ENCODE assay signal across 22 cellular contexts in genomic region chr1:9634582-9634981, GRCh38.
"Had no signal": no experiment of that assay in that cellular context is flagged by ENCODE, and none has a peak within 500 bp of the region (broad histone marks: within the 10 kb centered on the region; RNA-seq: fewer than 3 reads in every experiment).

No MANE protein-coding gene starts in this region.

- FAIRE-seq: endothelial cell of umbilical vein, TTC549 had no signal

- H3K9me3 ChIP-seq: esophagus squamous epithelium, left ventricle myocardium inferior, mucosa of descending colon, suprapubic skin had no signal

- H3K36me3 ChIP-seq: brain microvascular endothelial cell, esophagus squamous epithelium, left ventricle myocardium inferior, suprapubic skin had no signal

- H3K9me3 Mint-ChIP-seq: activated CD4-positive, alpha-beta memory T cell treated with anti-CD3 and anti-CD28 coated beads for 36 hours; activated naive CD4-positive, alpha-beta T cell treated with anti-CD3 and anti-CD28 coated beads, Interleukin-2, amount 10 ng/mL, durations not matched to agents 7 days and 5 days; central memory CD8-positive, alpha-beta T cell; memory B cell; natural killer cell treated with Interleukin-12 subunit alpha and Interleukin-12 subunit beta and Interleukin-15 and Interleukin-18, amount 100 ng/mL, for 72 hours; type B pancreatic cell had no signal

- H3K36me3 Mint-ChIP-seq: type B pancreatic cell had no signal

- DNase-seq: activated CD4-positive, alpha-beta memory T cell treated with anti-CD3 and anti-CD28 coated beads for 36 hours; activated CD4-positive, CD25-positive, alpha-beta regulatory T cell; activated naive CD4-positive, alpha-beta T cell treated with anti-CD3 and anti-CD28 coated beads, Interleukin-2, amount 10 ng/mL, durations not matched to agents 7 days and 5 days; brain microvascular endothelial cell; effector CD4-positive, alpha-beta T cell; esophagus squamous epithelium; glutamatergic neuron; hypothalamus; left ventricle myocardium inferior; mucosa of descending colon; SIG-M5; stimulated activated CD4-positive, alpha-beta T cell treated with anti-CD3 and anti-CD28 coated beads, Interleukin-2, amount 100 ng/mL, for 48 hours; stimulated activated naive CD4-positive, alpha-beta T cell had no signal

- H3K27ac ChIP-seq: brain microvascular endothelial cell, coronary artery, esophagus squamous epithelium, left ventricle myocardium inferior, suprapubic skin had no signal

- H3K4me3 ChIP-seq: coronary artery, esophagus squamous epithelium, left ventricle myocardium inferior, mucosa of descending colon, suprapubic skin had no signal

- H3K27me3 ChIP-seq: brain microvascular endothelial cell, esophagus squamous epithelium, suprapubic skin had no signal

- H3K27ac Mint-ChIP-seq: activated naive CD4-positive, alpha-beta T cell treated with anti-CD3 and anti-CD28 coated beads, Interleukin-2, amount 10 ng/mL, durations not matched to agents 7 days and 5 days; memory B cell; T-helper 1 cell treated with Interleukin-12 subunit alpha and Interleukin-12 subunit beta and Interleukin-4 antibody, amounts not matched to agents 30 μg/mL and 1 μg/mL, for 36 hours; type B pancreatic cell had no signal

- H3K27me3 Mint-ChIP-seq: activated CD4-positive, alpha-beta memory T cell treated with anti-CD3 and anti-CD28 coated beads for 36 hours; activated naive CD4-positive, alpha-beta T cell treated with anti-CD3 and anti-CD28 coated beads, Interleukin-2, amount 10 ng/mL, durations not matched to agents 7 days and 5 days; central memory CD8-positive, alpha-beta T cell; memory B cell; natural killer cell treated with Interleukin-12 subunit alpha and Interleukin-12 subunit beta and Interleukin-15 and Interleukin-18, amount 100 ng/mL, for 72 hours had no signal

- ATAC-seq: mucosa of descending colon; natural killer cell treated with Interleukin-12 subunit alpha and Interleukin-12 subunit beta and Interleukin-15 and Interleukin-18, amount 100 ng/mL, for 72 hours had no signal

- H3K4me1 ChIP-seq: esophagus squamous epithelium, left ventricle myocardium inferior, suprapubic skin had no signal

- H3K4me3 Mint-ChIP-seq: activated CD4-positive, alpha-beta memory T cell treated with anti-CD3 and anti-CD28 coated beads for 36 hours; activated naive CD4-positive, alpha-beta T cell treated with anti-CD3 and anti-CD28 coated beads, Interleukin-2, amount 10 ng/mL, durations not matched to agents 7 days and 5 days; central memory CD8-positive, alpha-beta T cell; memory B cell; natural killer cell treated with Interleukin-12 subunit alpha and Interleukin-12 subunit beta and Interleukin-15 and Interleukin-18, amount 100 ng/mL, for 72 hours; type B pancreatic cell had no signal
